Comparison of ENCODE assay signal across 17 cellular contexts in the genomic region with DNA sequence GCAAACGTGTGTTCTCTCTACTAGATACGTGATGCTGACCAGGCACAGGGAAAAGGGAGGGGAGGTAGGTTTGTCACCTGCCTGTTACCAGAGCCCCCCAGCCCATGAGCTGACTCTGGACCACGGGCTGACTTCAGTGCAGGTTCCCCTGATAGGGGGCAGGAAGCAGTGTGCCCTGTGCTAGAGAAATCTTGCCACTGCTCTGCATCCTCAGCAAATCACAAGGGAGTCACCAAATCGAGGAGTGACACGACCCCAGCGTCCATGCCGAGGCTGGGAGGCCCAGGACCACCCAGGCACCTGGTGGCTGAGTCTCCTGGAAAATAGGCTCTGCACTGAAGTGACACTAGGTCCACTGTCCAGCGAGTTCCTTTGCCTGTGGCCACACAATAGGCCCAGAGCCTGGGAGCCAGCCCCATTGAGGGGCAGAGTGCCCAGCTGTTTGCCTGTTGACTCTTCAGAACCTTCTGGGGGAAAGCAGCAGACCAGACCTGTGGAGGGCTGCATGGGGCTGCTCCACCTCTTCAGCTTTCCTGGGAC.
"Had no signal": no experiment of that assay in that cellular context is flagged by ENCODE, and none has a peak within 500 bp of the region (broad histone marks: within the 10 kb centered on the region; RNA-seq: fewer than 3 reads in every experiment).

No MANE protein-coding gene starts in this region.

- H3K27ac ChIP-seq: foreskin keratinocyte, tibial nerve, uterus had no signal

- H3K27me3 ChIP-seq: foreskin keratinocyte, tibial nerve, uterus had no signal

- H3K4me3 Mint-ChIP-seq: activated naive CD4-positive, alpha-beta T cell treated with anti-CD3 and anti-CD28 coated beads, Interleukin-2, amount 10 ng/mL, durations not matched to agents 7 days and 5 days; naive thymus-derived CD8-positive, alpha-beta T cell; stimulated activated naive CD8-positive, alpha-beta T cell treated with anti-CD3 and anti-CD28 coated beads, Interleukin-15, Interleukin-2, amounts not matched to agents 100 ng/mL and 50 ng/mL, for 24 hours had no signal

- H3K36me3 ChIP-seq: tibial nerve, uterus had no signal

- H3K4me1 Mint-ChIP-seq: activated naive CD4-positive, alpha-beta T cell treated with anti-CD3 and anti-CD28 coated beads, Interleukin-2, amount 10 ng/mL, durations not matched to agents 7 days and 5 days; naive thymus-derived CD8-positive, alpha-beta T cell had no signal

- H3K4me1 ChIP-seq: foreskin keratinocyte, tibial nerve, uterus had no signal

- DNase-seq: activated CD4-positive, alpha-beta T cell treated with anti-CD3 and anti-CD28 coated beads for 1 hour; activated CD8-positive, alpha-beta memory T cell treated with anti-CD3 and anti-CD28 coated beads for 24 hours; activated CD8-positive, alpha-beta memory T cell treated with anti-CD3 and anti-CD28 coated beads, Interleukin-2, amount 50 U/mL, for 48 hours; activated effector memory CD4-positive, alpha-beta T cell treated with Interleukin-2 at 50 U/mL for 16 hours; activated naive CD4-positive, alpha-beta T cell treated with anti-CD3 and anti-CD28 coated beads, Interleukin-2, amount 10 ng/mL, durations not matched to agents 7 days and 5 days; activated T-cell treated with anti-CD3 and anti-CD28 coated beads, Interleukin-2, amount 50 U/mL, for 48 hours; dermis blood vessel endothelial cell; effector memory CD4-positive, alpha-beta T cell; foreskin keratinocyte; glutamatergic neuron; islet precursor cell; T1000; uterus had no signal

- H3K9me3 ChIP-seq: tibial nerve, uterus had no signal

- H3K36me3 Mint-ChIP-seq: activated naive CD4-positive, alpha-beta T cell treated with anti-CD3 and anti-CD28 coated beads, Interleukin-2, amount 10 ng/mL, durations not matched to agents 7 days and 5 days; naive thymus-derived CD8-positive, alpha-beta T cell had no signal

- ATAC-seq: foreskin keratinocyte; left lobe of liver; naive thymus-derived CD8-positive, alpha-beta T cell had no signal

- H3K27me3 Mint-ChIP-seq: activated naive CD4-positive, alpha-beta T cell treated with anti-CD3 and anti-CD28 coated beads, Interleukin-2, amount 10 ng/mL, durations not matched to agents 7 days and 5 days; stimulated activated naive CD8-positive, alpha-beta T cell treated with anti-CD3 and anti-CD28 coated beads, Interleukin-15, Interleukin-2, amounts not matched to agents 100 ng/mL and 50 ng/mL, for 24 hours had no signal

- H3K27ac Mint-ChIP-seq: activated naive CD4-positive, alpha-beta T cell treated with anti-CD3 and anti-CD28 coated beads, Interleukin-2, amount 10 ng/mL, durations not matched to agents 7 days and 5 days; stimulated activated naive CD8-positive, alpha-beta T cell treated with anti-CD3 and anti-CD28 coated beads, Interleukin-15, Interleukin-2, amounts not matched to agents 100 ng/mL and 50 ng/mL, for 24 hours had no signal

- H3K4me3 ChIP-seq: tibial nerve, uterus had no signal

- H3K9me3 Mint-ChIP-seq: activated naive CD4-positive, alpha-beta T cell treated with anti-CD3 and anti-CD28 coated beads, Interleukin-2, amount 10 ng/mL, durations not matched to agents 7 days and 5 days; naive thymus-derived CD8-positive, alpha-beta T cell; stimulated activated naive CD8-positive, alpha-beta T cell treated with anti-CD3 and anti-CD28 coated beads, Interleukin-15, Interleukin-2, amounts not matched to agents 100 ng/mL and 50 ng/mL, for 24 hours had no signal
